ENCODE assay signal across 23 cellular contexts in the genomic region with DNA sequence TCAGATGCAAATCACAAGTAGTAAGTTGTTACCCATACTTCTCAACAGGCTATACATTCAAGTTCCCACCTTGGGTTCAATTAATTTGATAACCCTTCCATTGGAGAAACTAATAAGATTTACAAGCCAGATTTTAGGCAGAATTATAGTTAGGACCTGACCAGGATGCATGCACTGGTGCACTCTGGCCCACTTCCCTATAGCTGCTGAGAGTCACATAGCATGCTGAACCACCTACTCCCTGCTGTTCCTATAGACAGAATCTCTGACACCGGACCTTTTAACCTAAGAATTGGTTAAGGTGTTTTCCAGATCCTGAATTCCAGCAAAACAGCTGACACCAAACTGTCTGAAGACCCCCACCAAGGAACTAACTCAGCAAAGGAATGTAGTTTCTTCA.
"Had no signal": no experiment of that assay in that cellular context is flagged by ENCODE, and none has a peak within 500 bp of the region (broad histone marks: within the 10 kb centered on the region; RNA-seq: fewer than 3 reads in every experiment).

No MANE protein-coding gene starts in this region.

- H3K4me1 Mint-ChIP-seq: activated naive CD4-positive, alpha-beta T cell treated with anti-CD3 and anti-CD28 coated beads, Interleukin-2, amount 10 ng/mL, durations not matched to agents 7 days and 5 days had no signal

- H3K27me3 ChIP-seq: brain microvascular endothelial cell, cardiac muscle cell had no signal

- H3K27me3 Mint-ChIP-seq: activated CD4-positive, alpha-beta memory T cell treated with anti-CD3 and anti-CD28 coated beads for 36 hours; activated naive CD4-positive, alpha-beta T cell treated with anti-CD3 and anti-CD28 coated beads, Interleukin-2, amount 10 ng/mL, durations not matched to agents 7 days and 5 days; activated naive CD8-positive, alpha-beta T cell treated with anti-CD3 and anti-CD28 coated beads for 36 hours had no signal

- FAIRE-seq: RCC 7860 had no signal

- DNase-seq: activated CD4-positive, alpha-beta memory T cell treated with anti-CD3 and anti-CD28 coated beads for 36 hours; activated CD4-positive, alpha-beta T cell treated with anti-CD3 and anti-CD28 coated beads for 48 hours; activated CD4-positive, CD25-positive, alpha-beta regulatory T cell treated with anti-CD3 and anti-CD28 coated beads, Interleukin-2, amount 50 U/mL, for 72 hours; activated CD8-positive, alpha-beta memory T cell treated with anti-CD3 and anti-CD28 coated beads for 24 hours; activated gamma-delta T cell treated with Interleukin-2 at 50 U/mL for 16 hours; activated naive CD4-positive, alpha-beta T cell treated with anti-CD3 and anti-CD28 coated beads, Interleukin-2, amount 10 ng/mL, durations not matched to agents 7 days and 5 days; activated naive CD8-positive, alpha-beta T cell treated with anti-CD3 and anti-CD28 coated beads for 36 hours; activated T-cell treated with anti-CD3 and anti-CD28 coated beads, Interleukin-2, amount 50 U/mL, for 48 hours; brain microvascular endothelial cell; MM.1S; NCI-H1105; NCI-H1436; NCI-H1694 treated with DMSO at 0.1 percent for 48 hours; NCI-H2029 treated with DMSO at 0.1 percent for 48 hours; NCI-H345; NCI-H510A; NCI-H69; NK-92 treated with Interleukin-12 subunit alpha and Interleukin-12 subunit beta, amount 100 ng/mL, for 24 hours; SHP77 treated with DMSO at 0.1 percent for 48 hours had no signal

- H3K36me3 ChIP-seq: brain microvascular endothelial cell, cardiac muscle cell had no signal

- H3K27ac Mint-ChIP-seq: activated CD4-positive, alpha-beta memory T cell treated with anti-CD3 and anti-CD28 coated beads for 36 hours; activated naive CD4-positive, alpha-beta T cell treated with anti-CD3 and anti-CD28 coated beads, Interleukin-2, amount 10 ng/mL, durations not matched to agents 7 days and 5 days; activated naive CD8-positive, alpha-beta T cell treated with anti-CD3 and anti-CD28 coated beads for 36 hours; activated T-helper 2 cell treated with anti-CD3 and anti-CD28 coated beads, Interferon-gamma antibody, Interleukin-2, Interleukin-4, amounts not matched to agents 10 μg/mL and 5 μg/mL and 100 μg/mL, durations not matched to agents 14 hours and 24 hours and 36 hours; T-helper 1 cell treated with Interleukin-12 subunit alpha and Interleukin-12 subunit beta and Interleukin-4 antibody, amounts not matched to agents 30 μg/mL and 1 μg/mL, for 36 hours had no signal

- H3K27ac ChIP-seq: brain microvascular endothelial cell, cardiac muscle cell had no signal

- H3K4me3 ChIP-seq: cardiac muscle cell had no signal

- H3K4me3 Mint-ChIP-seq: activated CD4-positive, alpha-beta memory T cell treated with anti-CD3 and anti-CD28 coated beads for 36 hours; activated naive CD4-positive, alpha-beta T cell treated with anti-CD3 and anti-CD28 coated beads, Interleukin-2, amount 10 ng/mL, durations not matched to agents 7 days and 5 days; activated naive CD8-positive, alpha-beta T cell treated with anti-CD3 and anti-CD28 coated beads for 36 hours; T-helper 1 cell treated with Interleukin-12 subunit alpha and Interleukin-12 subunit beta and Interleukin-4 antibody, amounts not matched to agents 30 μg/mL and 1 μg/mL, for 36 hours had no signal
